ENCODE assay signal across 8 cellular contexts in genomic region chrX:38561951-38562719, GRCh38. TPM values are rescaled to one million over a fixed set of nuclear protein-coding genes. Genes with fewer than 3 reads are reported as not detected.
DNase-seq lines count a peak whose midpoint lies in the region; ATAC-seq lines count a peak whose summit lies in the region.

No MANE protein-coding gene starts in this region.

- in situ Hi-C loops in Caki2 (cut with HindIII; ENCODE audit: low pct_unique_long_range_greater_than_20kb, low sequenced_read_pairs), result no loop called here

- H3K9me3 ChIP-seq in right cardiac atrium (ENCODE audit: control insufficient read depth, low read length), result no peaks in the 10 kb centered on the region

- 1% methylated on average over 36 of the region's 38 CpGs for WGBS in right cardiac atrium

- peak overlapping the region; percentile 79 for H3K4me3 Mint-ChIP-seq in activated naive CD8-positive, alpha-beta T cell treated with anti-CD3 and anti-CD28 coated beads for 36 hours

- H3K36me3 Mint-ChIP-seq in activated naive CD8-positive, alpha-beta T cell treated with anti-CD3 and anti-CD28 coated beads for 36 hours, result no peaks in the 10 kb centered on the region

- no peaks in the 10 kb centered on the region for H3K4me1 ChIP-seq in right cardiac atrium (ENCODE audit: control insufficient read depth, insufficient read depth, low read length)

- no peaks in the 10 kb centered on the region for H3K9me3 Mint-ChIP-seq in activated naive CD8-positive, alpha-beta T cell treated with anti-CD3 and anti-CD28 coated beads for 36 hours

- peaks cover 6% of the 10 kb centered on the region for H3K27me3 Mint-ChIP-seq in activated naive CD8-positive, alpha-beta T cell treated with anti-CD3 and anti-CD28 coated beads for 36 hours

- intact Hi-C loops in right cardiac atrium (cut with DNase I), result no loop called here

- peak overlapping the region; percentile 70 for H3K27ac ChIP-seq in right cardiac atrium (ENCODE audit: low read length)

- H3K27ac Mint-ChIP-seq in activated naive CD8-positive, alpha-beta T cell treated with anti-CD3 and anti-CD28 coated beads for 36 hours, result no peak overlapping the region

- H3K4me1 Mint-ChIP-seq in activated naive CD8-positive, alpha-beta T cell treated with anti-CD3 and anti-CD28 coated beads for 36 hours, result no peaks in the 10 kb centered on the region

- H3K4me3 ChIP-seq in right cardiac atrium (ENCODE audit: low read length), result peak overlapping the region; percentile 91

- H3K27me3 ChIP-seq in right cardiac atrium (ENCODE audit: control insufficient read depth, insufficient read depth), result no peaks in the 10 kb centered on the region

- DNase-seq in Caki2 (ENCODE audit: low read depth) (peak; percentile 2), NCI-H2171 treated with DMSO at 0.1 percent for 48 hours (lab: John Stamatoyannopoulos, UW) (peak; percentile 72), right cardiac atrium (peak; percentile 22 to 66 (median 64)), pons (ENCODE audit: low spot score) (peak; percentile 31), NCI-H774 (lab: John Stamatoyannopoulos, UW) (no peak), SKM-1 treated with dmso at 0.1 percent for 144 hours (lab: John Stamatoyannopoulos, UW; ENCODE audit: unreplicated experiment) (no peak)
- no peak for DNase-seq in activated naive CD8-positive, alpha-beta T cell treated with anti-CD3 and anti-CD28 coated beads for 36 hours

- peak; percentile 58 to 75 for ATAC-seq in right cardiac atrium
- ATAC-seq in HG03097 (IDR thresholded peaks at IDR 0.05; ENCODE audit: low FRiP score, unreplicated experiment), result no peak

RNA-seq across cellular contexts. Expression of gene TSPAN7, which starts 0.8 kb away (rescaled TPM):
- total RNA-seq in Caki2 (2014; rRNA removed; shearing (Covaris generic); ENCODE audit: low replicate concordance), result 0.17 TPM in 1 of 2 replicates, not detected in the other
- total RNA-seq in activated naive CD8-positive, alpha-beta T cell treated with anti-CD3 and anti-CD28 coated beads for 36 hours, result under 1 TPM; 0.28 to 0.37 TPM
- total RNA-seq in right cardiac atrium, result 100 to 1,000 TPM; 113 to 155 (median 125) TPM
- polyA plus RNA-seq in right cardiac atrium, result 196 TPM

Comparison
In these comparisons a context has a peak if more than half of its experiments do, and no peak if none do; other contexts are left out.
1. DNase-seq: peak in Caki2 (single experiment), NCI-H2171 treated with DMSO at 0.1 percent for 48 hours (single experiment), right cardiac atrium (3 of 3) and pons (single experiment); none in activated naive CD8-positive, alpha-beta T cell treated with anti-CD3 and anti-CD28 coated beads for 36 hours (single experiment), NCI-H774 (single experiment) and SKM-1 treated with dmso at 0.1 percent for 144 hours (single experiment).
2. RNA of gene TSPAN7, which starts 0.8 kb away (total RNA-seq): 113 to 155 TPM in right cardiac atrium; 0.28 to 0.37 TPM in activated naive CD8-positive, alpha-beta T cell treated with anti-CD3 and anti-CD28 coated beads for 36 hours and 0.17 TPM in Caki2; every median in the first group is over 10 times any median in the second.